ENCODE assay signal across 8 cellular contexts in the genomic region with DNA sequence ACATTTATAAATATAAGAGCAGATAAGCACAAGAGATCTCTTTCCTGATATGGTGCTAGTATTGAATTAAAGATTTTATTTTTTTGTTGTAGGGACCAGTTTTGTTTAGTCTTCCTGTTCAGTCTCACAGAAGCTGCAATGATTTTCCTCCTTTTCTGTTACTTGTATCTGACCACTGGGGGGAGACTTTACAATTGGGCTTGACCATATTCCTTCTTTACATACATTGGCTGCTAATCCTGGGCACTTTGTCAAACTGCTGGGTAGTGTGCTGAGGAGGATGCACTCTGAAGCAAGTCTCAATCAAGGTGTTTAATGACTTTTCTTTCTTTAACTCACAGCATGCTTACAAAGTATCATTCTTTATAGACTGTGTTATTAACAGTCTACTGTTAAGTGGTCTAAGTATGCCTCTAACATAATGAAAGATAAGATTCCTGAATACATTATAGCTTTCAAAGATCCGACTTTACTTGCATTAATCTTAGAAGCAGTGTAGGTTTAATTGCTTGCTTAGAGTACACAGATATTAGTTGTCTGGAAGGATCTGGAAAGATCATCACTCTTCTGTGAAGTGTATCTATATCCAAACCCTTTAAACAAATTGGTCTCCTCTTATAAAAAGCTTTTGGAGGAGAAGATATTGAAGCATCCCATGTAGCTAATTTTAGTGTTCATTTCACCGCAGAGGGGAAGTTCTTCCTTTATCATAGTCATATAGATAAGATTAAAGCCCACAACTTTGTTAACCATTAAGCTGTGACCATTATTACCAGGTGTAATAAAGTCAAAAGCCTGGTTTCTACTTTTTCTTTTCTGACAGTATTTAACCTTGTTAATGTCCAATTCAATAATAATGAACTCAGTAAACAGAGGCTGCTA. TPM values are rescaled to one million over a fixed set of nuclear protein-coding genes. Genes with fewer than 3 reads are reported as not detected.
DNase-seq lines count a peak whose midpoint lies in the region; ATAC-seq and TF ChIP-seq lines count a peak whose summit lies in the region.

No MANE protein-coding gene starts in this region.

- H3K27ac Mint-ChIP-seq in HFFc6 (0 out of 2 replicates have a peak overlapping the region, but pooled peaks have one; percentile 0), T-cell (no peak overlapping the region)

- no peaks in the 10 kb centered on the region for H3K9me3 ChIP-seq in right atrium auricular region

- peaks cover 0 to 14% of the 10 kb centered on the region in 2 donors for H3K4me1 ChIP-seq in right atrium auricular region

- no peaks in the 10 kb centered on the region for H3K27me3 ChIP-seq in right atrium auricular region

- no peak overlapping the region for H3K27ac ChIP-seq in right atrium auricular region

- peaks cover 2% of the 10 kb centered on the region for H3K27me3 Mint-ChIP-seq in HFFc6 (ENCODE audit: insufficient read depth)
- no peaks in the 10 kb centered on the region for H3K27me3 Mint-ChIP-seq in T-cell

- no peaks in the 10 kb centered on the region for H3K9me3 Mint-ChIP-seq in HFFc6
- no peaks in the 10 kb centered on the region for H3K9me3 Mint-ChIP-seq in T-cell

- intact Hi-C loops in left ventricle myocardium superior (cut with micrococcal nuclease) = no loop called here

- no peak for DNase-seq in right atrium auricular region (ENCODE audit: low spot score)
- DNase-seq in left ventricle myocardium superior = no peak
- peak; percentile 75 for DNase-seq in HFFc6
- peak; percentile 43 for DNase-seq in NCI-H1417 treated with DMSO at 0.1 percent for 48 hours (lab: John Stamatoyannopoulos, UW)
- DNase-seq in T-cell = no peak
- peak; percentile 76 for DNase-seq in fibroblast of villous mesenchyme (ENCODE audit: low read depth)
- DNase-seq in renal cortical epithelial cell (ENCODE audit: low read depth) = peak; percentile 67

- no peaks in the 10 kb centered on the region for H3K36me3 ChIP-seq in right atrium auricular region

- CTCF ChIA-PET in T-cell (lab: Charles Lee) = interaction anchor here (0.6 to 1.5 kb wide), 6 partner anchors 11 to 1165 kb away, joined by 3 to 8 read pairs (median 4); no protein-coding TSS in a partner anchor

- POLR2A ChIA-PET in T-cell (lab: Charles Lee) = no interaction called here

- peak overlapping the region; percentile 7; the same call in 1 of the 2 replicates for H3K4me3 Mint-ChIP-seq in HFFc6
- peak overlapping the region; percentile 18 to 21 (median 19) for H3K4me3 Mint-ChIP-seq in T-cell

- ATAC-seq in left ventricle myocardium superior (no peak), T-cell (replicated peaks in 1 of 4) (no peak), HG02840 (IDR thresholded peaks at IDR 0.05; ENCODE audit: low FRiP score, unreplicated experiment) (no peak)

- H3K4me1 Mint-ChIP-seq in HFFc6 (ENCODE audit: low read depth) (peaks cover 40% of the 10 kb centered on the region), T-cell (peaks cover 46 to 60% (median 55%) of the 10 kb centered on the region in 3 donors)

- no peak overlapping the region for H3K4me3 ChIP-seq in right atrium auricular region
- no peak overlapping the region for H3K4me3 ChIP-seq in fibroblast of villous mesenchyme (ENCODE audit: low read depth, low read length)

- TF ChIP-seq CTCF in right atrium auricular region (IDR thresholded peaks at IDR 0.05) (peak; percentile 31 to 64), HFFc6 (IDR thresholded peaks at IDR 0.05) (peak; percentile 83), fibroblast of villous mesenchyme (IDR thresholded peaks at IDR 0.05; ENCODE audit: insufficient read depth, low read depth, low read length) (peak; percentile 77)

- no peaks in the 10 kb centered on the region for H3K36me3 Mint-ChIP-seq in HFFc6 (ENCODE audit: low read depth)
- H3K36me3 Mint-ChIP-seq in T-cell = no peaks in the 10 kb centered on the region

RNA-seq across cellular contexts. Expression of a gene that starts 3.2 kb away (rescaled TPM):
- total RNA-seq in right atrium auricular region (1 to 10 TPM; 8.2 to 9.0 TPM), left ventricle myocardium superior (8.3 TPM), T-cell (10 to 100 TPM; 26.1 to 60.0 (median 31.0) TPM), fibroblast of villous mesenchyme (12.9 and 23.7 TPM in 2 replicates), renal cortical epithelial cell (35.3 and 49.3 TPM in 2 replicates)
- total RNA-seq in HFFc6 (2021; fragmentation: NEBNext Ultra II Directional; extraction: Animal tissue kit (Norgen Biotek cat#: 25700)) = 10 to 100 TPM; 13.8 to 28.5 (median 20.1) TPM

Comparison
In these comparisons a context has a peak if more than half of its experiments do, and no peak if none do; other contexts are left out.
1. DNase-seq: peak in HFFc6 (single experiment), NCI-H1417 treated with DMSO at 0.1 percent for 48 hours (single experiment), fibroblast of villous mesenchyme (single experiment) and renal cortical epithelial cell (single experiment); none in right atrium auricular region (single experiment), left ventricle myocardium superior (single experiment) and T-cell (0 of 34).
2. Peak in every context shown above with its lines, with median percentiles within 50 percentile points of each other: CTCF ChIP-seq.